Comparison of ENCODE assay signal across 8 cellular contexts in genomic region chr6:26232950-26233607, GRCh38.
DNase-seq lines count a peak whose midpoint lies in the region; ATAC-seq, FAIRE-seq and TF ChIP-seq lines count a peak whose summit lies in the region.

No MANE protein-coding gene starts in this region.

- POLR2A ChIA-PET in A673 (lab: Charles Lee; ENCODE audit: low non-redundant PET), result interaction anchor here (0.6 to 2.1 kb wide), 3 partner anchors 8 to 162 kb away, joined by 3 to 15 read pairs (median 3); a partner anchor contains a TSS

- H3K27me3 ChIP-seq in A673 (replicated peaks; ENCODE audit: insufficient read depth, low read depth, low read length, poor library complexity) (no peaks in the 10 kb centered on the region), adrenal gland (no peaks in the 10 kb centered on the region)

- H3K36me3 ChIP-seq in A673 (ENCODE audit: insufficient read depth, low read length, poor library complexity, severe bottlenecking), result no peaks in the 10 kb centered on the region
- no peaks in the 10 kb centered on the region for H3K36me3 ChIP-seq in adrenal gland (replicated peaks in 1 of 2)
- H3K36me3 ChIP-seq in kidney (ENCODE audit: control insufficient read depth in 1 of 2, insufficient read depth in 2 of 2, low read length in 2 of 2), result no peaks in the 10 kb centered on the region

- H3K9me3 ChIP-seq in A673 (ENCODE audit: low read depth, low read length, poor library complexity, severe bottlenecking) (no peaks in the 10 kb centered on the region), adrenal gland (replicated peaks in 1 of 3) (no peaks in the 10 kb centered on the region), kidney (ENCODE audit: control insufficient read depth in 1 of 2, low read length in 2 of 2) (no peaks in the 10 kb centered on the region)

- peaks cover 24% of the 10 kb centered on the region for H3K4me1 ChIP-seq in A673 (ENCODE audit: insufficient read depth, low read length, poor library complexity, severe bottlenecking)
- peaks cover 0 to 10% of the 10 kb centered on the region in 2 donors for H3K4me1 ChIP-seq in adrenal gland (replicated peaks in 1 of 2)
- H3K4me1 ChIP-seq in kidney (ENCODE audit: control insufficient read depth in 1 of 2, insufficient read depth in 1 of 2, low read depth in 1 of 2, low read length in 2 of 2), result peaks cover 0 to 4% of the 10 kb centered on the region in 2 donors

- intact Hi-C loops in A673 (cut with micrococcal nuclease; ENCODE audit: unreplicated experiment), result no loop called here
- intact Hi-C loops in adrenal gland (cut with DNase I), result no loop called here
- intact Hi-C loops in kidney (cut with DNase I), result no loop called here

- no TSS peak for BruUV-seq in A673 (replicated peaks; lab: Mats Ljungman, UMichigan)

- TF ChIP-seq POLR2A in adrenal gland (IDR thresholded peaks at IDR 0.05), result peak in 1 of 2 donors; percentile 40

- no peak for FAIRE-seq in kidney (lab: Jason Lieb, UNC)

- DNase-seq in A673 (ENCODE audit: low spot score) (peak; percentile 68), NCI-H748 (lab: John Stamatoyannopoulos, UW; ENCODE audit: unreplicated experiment) (peak; percentile 91), adrenal gland (peak in 2 of 7 donors; percentile 31 to 52), kidney (no peak), NCI-H2107 treated with DMSO at 0.1 percent for 48 hours (lab: John Stamatoyannopoulos, UW; ENCODE audit: unreplicated experiment) (no peak), putamen (ENCODE audit: low spot score) (no peak)
- peak; percentile 11 for DNase-seq in stimulated activated naive CD4-positive, alpha-beta T cell treated with Interleukin-2 at 50 U/mL for 16 hours (lab: John Stamatoyannopoulos, UW)

- 4 to 10% (median 9%) methylated on average over 29 to 31 of the region's 31 CpGs for WGBS in adrenal gland, 4 donors

- ATAC-seq in GM19463 (IDR thresholded peaks at IDR 0.05; ENCODE audit: unreplicated experiment), result peak; percentile 4

- H3K27ac ChIP-seq in A673 (ENCODE audit: low read depth, low read length, poor library complexity, severe bottlenecking) (peak overlapping the region; percentile 90), adrenal gland (peak overlapping the region in 3 of 5 donors; percentile 74 to 79 (median 78)), kidney (ENCODE audit: low read depth in 2 of 2, low read length in 2 of 2) (peak overlapping the region in 1 of 2 donors; percentile 28)

- H3K4me3 ChIP-seq in A673 (ENCODE audit: low read depth, low read length, poor library complexity, severe bottlenecking) (peak overlapping the region; percentile 54), adrenal gland (peak overlapping the region in 2 of 4 donors; percentile 31 to 66), kidney (ENCODE audit: low read length in 2 of 2) (peak overlapping the region; percentile 12 to 63)

- H3K9ac ChIP-seq in kidney (ENCODE audit: low read length in 2 of 2), result no peak overlapping the region

- no peak for TF ChIP-seq CTCF in A673 (conservative IDR thresholded peaks at IDR 0.05; ENCODE audit: low read depth, low read length)
- TF ChIP-seq CTCF in adrenal gland (IDR thresholded peaks at IDR 0.05), result no peak
- TF ChIP-seq CTCF in kidney (IDR thresholded peaks at IDR 0.05; ENCODE audit: borderline replicate concordance, extremely low read depth, insufficient read depth), result no peak

- CTCF ChIA-PET in A673 (lab: Charles Lee), result no interaction called here

Comparison
In these comparisons a context has a peak if more than half of its experiments do, and no peak if none do; other contexts are left out.
1. DNase-seq: peak in A673 (single experiment), NCI-H748 (single experiment) and stimulated activated naive CD4-positive, alpha-beta T cell treated with Interleukin-2 at 50 U/mL for 16 hours (single experiment); none in kidney (single experiment), NCI-H2107 treated with DMSO at 0.1 percent for 48 hours (single experiment) and putamen (single experiment).